ENCODE assay signal across 1 cellular context in the genomic region with DNA sequence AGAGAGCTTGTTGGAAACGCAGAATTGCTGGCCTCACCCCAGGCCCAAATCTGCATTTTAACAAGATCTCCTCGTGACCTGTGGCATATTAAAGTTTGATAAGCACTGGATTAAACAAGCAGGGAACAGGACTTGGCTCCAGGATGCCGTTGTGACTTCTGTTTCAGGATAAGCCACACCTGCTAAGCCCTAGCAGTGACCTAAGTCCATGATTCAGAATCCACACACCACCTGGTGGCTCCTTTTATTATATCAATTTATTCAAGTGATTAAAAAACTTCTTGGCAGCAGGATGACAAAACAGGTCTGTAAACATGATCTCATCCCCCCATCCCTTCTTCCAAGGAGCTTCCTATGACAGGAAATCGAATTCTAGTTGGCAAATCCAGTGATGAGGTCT.
TF ChIP-seq lines count a peak whose summit lies in the region.

No MANE protein-coding gene starts in this region.

TF ChIP-seq in HepG2, 621 proteins besides CTCF, POLR2A, EP300 and RAD21:
- TF ChIP-seq POLR2AphosphoS5 (IDR thresholded peaks at IDR 0.05; ENCODE audit: low read depth, low read length) (no peak), JARID2 (CRISPR knock-in tag; IDR thresholded peaks at IDR 0.05; ENCODE audit: insufficient replicate concordance) (no peak), POLR2G (IDR thresholded peaks at IDR 0.05; ENCODE audit: low read depth, low read length) (peak; percentile 22; the same call in 1 of the 2 replicates), STAG1 (CRISPR knock-in tag; IDR thresholded peaks at IDR 0.05) (peak; percentile 38), SSRP1 (CRISPR knock-in tag; IDR thresholded peaks at IDR 0.05) (no peak), HMG20B (CRISPR knock-in tag; conservative IDR thresholded peaks at IDR 0.05) (no peak), FOXJ3 (CRISPR knock-in tag; IDR thresholded peaks at IDR 0.05; ENCODE audit: borderline replicate concordance) (no peak), ZNF773 (CRISPR knock-in tag; IDR thresholded peaks at IDR 0.05; ENCODE audit: borderline replicate concordance) (no peak), ZNF713 (CRISPR knock-in tag; IDR thresholded peaks at IDR 0.05) (no peak), ZNF589 (CRISPR knock-in tag; conservative IDR thresholded peaks at IDR 0.05) (no peak), ZNF75D (CRISPR knock-in tag; IDR thresholded peaks at IDR 0.05; ENCODE audit: borderline replicate concordance) (no peak), SMAD1 (CRISPR knock-in tag; IDR thresholded peaks at IDR 0.05; ENCODE audit: borderline replicate concordance, low read depth) (no peak), SMAD9 (CRISPR knock-in tag; IDR thresholded peaks at IDR 0.05) (no peak), BORCS8-MEF2B (CRISPR knock-in tag; IDR thresholded peaks at IDR 0.05) (no peak), ZNF256 (CRISPR knock-in tag; conservative IDR thresholded peaks at IDR 0.05) (no peak), ZNF333 (CRISPR knock-in tag; IDR thresholded peaks at IDR 0.05; ENCODE audit: borderline replicate concordance) (no peak), ASH2L (IDR thresholded peaks at IDR 0.05; ENCODE audit: insufficient read length, low read depth, low read length) (no peak)
- TF ChIP-seq, protein P1, sequence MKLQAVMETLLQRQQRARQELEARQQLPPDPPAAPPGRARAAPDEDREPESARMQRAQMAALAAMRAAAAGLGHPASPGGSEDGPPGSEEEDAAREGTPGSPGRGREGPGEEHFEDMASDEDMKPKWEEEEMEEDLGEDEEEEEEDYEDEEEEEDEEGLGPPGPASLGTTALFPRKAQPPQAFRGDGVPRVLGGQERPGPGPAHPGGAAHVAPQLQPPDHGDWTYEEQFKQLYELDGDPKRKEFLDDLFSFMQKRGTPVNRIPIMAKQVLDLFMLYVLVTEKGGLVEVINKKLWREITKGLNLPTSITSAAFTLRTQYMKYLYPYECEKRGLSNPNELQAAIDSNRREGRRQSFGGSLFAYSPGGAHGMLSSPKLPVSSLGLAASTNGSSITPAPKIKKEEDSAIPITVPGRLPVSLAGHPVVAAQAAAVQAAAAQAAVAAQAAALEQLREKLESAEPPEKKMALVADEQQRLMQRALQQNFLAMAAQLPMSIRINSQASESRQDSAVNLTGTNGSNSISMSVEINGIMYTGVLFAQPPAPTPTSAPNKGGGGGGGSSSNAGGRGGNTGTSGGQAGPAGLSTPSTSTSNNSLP (IDR thresholded peaks at IDR 0.05; ENCODE audit: low read depth, low read length): peak; percentile 69; the same call in 1 of the 2 replicates
- TF ChIP-seq, protein P2, sequence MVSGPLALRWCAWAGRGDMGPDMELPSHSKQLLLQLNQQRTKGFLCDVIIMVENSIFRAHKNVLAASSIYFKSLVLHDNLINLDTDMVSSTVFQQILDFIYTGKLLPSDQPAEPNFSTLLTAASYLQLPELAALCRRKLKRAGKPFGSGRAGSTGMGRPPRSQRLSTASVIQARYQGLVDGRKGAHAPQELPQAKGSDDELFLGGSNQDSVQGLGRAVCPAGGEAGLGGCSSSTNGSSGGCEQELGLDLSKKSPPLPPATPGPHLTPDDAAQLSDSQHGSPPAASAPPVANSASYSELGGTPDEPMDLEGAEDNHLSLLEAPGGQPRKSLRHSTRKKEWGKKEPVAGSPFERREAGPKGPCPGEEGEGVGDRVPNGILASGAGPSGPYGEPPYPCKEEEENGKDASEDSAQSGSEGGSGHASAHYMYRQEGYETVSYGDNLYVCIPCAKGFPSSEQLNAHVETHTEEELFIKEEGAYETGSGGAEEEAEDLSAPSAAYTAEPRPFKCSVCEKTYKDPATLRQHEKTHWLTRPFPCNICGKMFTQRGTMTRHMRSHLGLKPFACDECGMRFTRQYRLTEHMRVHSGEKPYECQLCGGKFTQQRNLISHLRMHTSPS (CRISPR knock-in tag; IDR thresholded peaks at IDR 0.05; ENCODE audit: low read depth): no peak
